ENCODE assay signal across 17 cellular contexts in the genomic region with DNA sequence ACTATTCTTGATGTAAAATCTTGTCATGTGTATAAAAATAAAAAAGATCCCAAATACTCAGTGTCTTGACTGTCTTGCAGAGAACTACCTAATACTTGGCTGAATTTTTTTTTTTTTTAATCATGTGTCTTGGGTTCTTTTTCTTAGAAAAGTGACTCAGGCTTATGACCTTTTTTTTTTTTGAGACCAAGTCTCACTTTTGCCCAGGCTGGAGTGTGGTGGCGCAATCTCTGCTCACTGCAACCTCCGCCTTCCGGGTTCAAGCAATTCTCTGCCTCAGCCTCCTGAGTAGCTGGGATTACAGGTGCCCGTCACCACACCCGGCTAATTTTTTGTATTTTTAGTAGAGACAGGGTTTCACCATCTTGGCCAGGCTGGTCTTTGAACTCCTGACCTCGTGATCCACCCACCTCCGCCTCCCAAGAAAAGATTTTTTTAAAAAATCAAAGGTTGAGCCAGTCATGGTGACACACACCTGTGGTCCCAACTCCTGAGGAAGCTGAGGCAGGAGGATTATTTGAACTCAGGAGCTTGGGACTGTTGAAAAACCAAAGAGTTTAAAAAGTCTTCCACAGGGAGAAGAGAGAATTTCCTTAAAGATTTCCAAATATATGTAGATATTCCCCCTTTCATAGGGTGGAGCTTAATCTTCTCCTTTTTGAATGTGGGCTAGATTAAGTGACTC. TPM values are rescaled to one million over a fixed set of nuclear protein-coding genes. Genes with fewer than 3 reads are reported as not detected.
DNase-seq lines count a peak whose midpoint lies in the region; ATAC-seq and TF ChIP-seq lines count a peak whose summit lies in the region.
"Had no signal": no experiment of that assay in that cellular context is flagged by ENCODE, and none has a peak within 500 bp of the region (broad histone marks: within the 10 kb centered on the region; RNA-seq: fewer than 3 reads in every experiment).

No MANE protein-coding gene starts in this region.

- CTCF ChIA-PET in activated CD8-positive, alpha-beta T cell treated with anti-CD3 and anti-CD28 coated beads for 36 hours (lab: Charles Lee) = interaction anchor here (0.7 to 1.9 kb wide), 3 partner anchors 8 to 160 kb away, joined by 3 to 6 read pairs (median 4); no protein-coding TSS in a partner anchor
- CTCF ChIA-PET in activated CD8-positive, alpha-beta T cell treated with anti-CD3 and anti-CD28 coated beads, Interleukin-2, amount 10 ng/mL, durations not matched to agents 7 days and 5 days (lab: Charles Lee) = interaction anchor here (1.5 to 1.6 kb wide), 2 partner anchors 8 to 9 kb away, joined by 4 to 6 read pairs; a partner anchor contains a TSS

- H3K27me3 ChIP-seq in GM23248 (replicated peaks; ENCODE audit: insufficient read depth) (no peaks in the 10 kb centered on the region), neural progenitor cell (no peaks in the 10 kb centered on the region)
- H3K27me3 ChIP-seq: brain microvascular endothelial cell had no signal

- TF ChIP-seq CTCF in activated CD8-positive, alpha-beta T cell treated with anti-CD3 and anti-CD28 coated beads for 36 hours (IDR thresholded peaks at IDR 0.05) = no peak
- TF ChIP-seq CTCF in neural progenitor cell (IDR thresholded peaks at IDR 0.05) = no peak

- POLR2A ChIA-PET in activated CD8-positive, alpha-beta T cell treated with anti-CD3 and anti-CD28 coated beads for 36 hours (lab: Charles Lee) = interaction anchor here (0.6 to 7.0 kb wide), 10 partner anchors 8 to 60 kb away, joined by 3 to 37 read pairs (median 4); partner anchors contain the start of genes HSP90B1 and TDG
- POLR2A ChIA-PET in activated CD8-positive, alpha-beta T cell treated with anti-CD3 and anti-CD28 coated beads, Interleukin-2, amount 10 ng/mL, durations not matched to agents 7 days and 5 days (lab: Charles Lee) = interaction anchor here (0.8 to 2.9 kb wide), 2 partner anchors 12 to 18 kb away, joined by 4 to 9 read pairs; partner anchors contain the start of gene TDG

- 0 out of 2 replicates have a peak overlapping the region, but pooled peaks have one; percentile 9 for H3K27ac ChIP-seq in GM23248
- peak overlapping the region; percentile 11 for H3K27ac ChIP-seq in neural progenitor cell
- H3K27ac ChIP-seq: brain microvascular endothelial cell had no signal

- H4K20me1 ChIP-seq in GM23248 (ENCODE audit: insufficient read depth) (no peaks in the 10 kb centered on the region), neural progenitor cell (ENCODE audit: low read depth) (peaks cover 10% of the 10 kb centered on the region)

- in situ Hi-C loops in GM23248 (cut with MboI) = no loop called here

- H3K9ac ChIP-seq in GM23248 = no peak overlapping the region
- H3K9ac ChIP-seq in neural progenitor cell = no peak overlapping the region

- H3K9me3 Mint-ChIP-seq in activated CD8-positive, alpha-beta T cell treated with anti-CD3 and anti-CD28 coated beads for 36 hours = no peaks in the 10 kb centered on the region
- H3K9me3 Mint-ChIP-seq in activated CD8-positive, alpha-beta T cell treated with anti-CD3 and anti-CD28 coated beads, Interleukin-2, amount 10 ng/mL, durations not matched to agents 7 days and 5 days (ENCODE audit: insufficient read depth) = no peaks in the 10 kb centered on the region
- H3K9me3 Mint-ChIP-seq in activated naive CD8-positive, alpha-beta T cell treated with anti-CD3 and anti-CD28 coated beads for 36 hours = no peaks in the 10 kb centered on the region
- no peaks in the 10 kb centered on the region for H3K9me3 Mint-ChIP-seq in neural progenitor cell
- H3K9me3 Mint-ChIP-seq: H9; T-helper 2 cell treated with Interferon-gamma antibody and Interleukin-4, amounts not matched to agents 5 μg/mL and 100 μg/mL, for 36 hours had no signal

- H3K4me2 ChIP-seq in GM23248 (ENCODE audit: unreplicated experiment) = no peak overlapping the region
- H3K4me2 ChIP-seq in neural progenitor cell = no peak overlapping the region

- H3K27me3 Mint-ChIP-seq in activated CD8-positive, alpha-beta T cell treated with anti-CD3 and anti-CD28 coated beads for 36 hours = no peaks in the 10 kb centered on the region
- no peaks in the 10 kb centered on the region for H3K27me3 Mint-ChIP-seq in activated CD8-positive, alpha-beta T cell treated with anti-CD3 and anti-CD28 coated beads, Interleukin-2, amount 10 ng/mL, durations not matched to agents 7 days and 5 days (ENCODE audit: low read depth)
- H3K27me3 Mint-ChIP-seq in activated naive CD8-positive, alpha-beta T cell treated with anti-CD3 and anti-CD28 coated beads for 36 hours = no peaks in the 10 kb centered on the region
- no peaks in the 10 kb centered on the region for H3K27me3 Mint-ChIP-seq in neural progenitor cell (ENCODE audit: insufficient read depth, low read depth)

- no peak overlapping the region for H3K4me3 Mint-ChIP-seq in activated CD8-positive, alpha-beta T cell treated with anti-CD3 and anti-CD28 coated beads for 36 hours
- no peak overlapping the region for H3K4me3 Mint-ChIP-seq in activated CD8-positive, alpha-beta T cell treated with anti-CD3 and anti-CD28 coated beads, Interleukin-2, amount 10 ng/mL, durations not matched to agents 7 days and 5 days
- no peak overlapping the region for H3K4me3 Mint-ChIP-seq in activated naive CD8-positive, alpha-beta T cell treated with anti-CD3 and anti-CD28 coated beads for 36 hours
- H3K4me3 Mint-ChIP-seq in neural progenitor cell = no peak overlapping the region
- H3K4me3 Mint-ChIP-seq: H9; T-helper 2 cell treated with Interferon-gamma antibody and Interleukin-4, amounts not matched to agents 5 μg/mL and 100 μg/mL, for 36 hours had no signal

- H3K36me3 Mint-ChIP-seq in activated CD8-positive, alpha-beta T cell treated with anti-CD3 and anti-CD28 coated beads for 36 hours (ENCODE audit: low read depth) = peaks cover 78% of the 10 kb centered on the region
- peaks cover 87% of the 10 kb centered on the region for H3K36me3 Mint-ChIP-seq in activated CD8-positive, alpha-beta T cell treated with anti-CD3 and anti-CD28 coated beads, Interleukin-2, amount 10 ng/mL, durations not matched to agents 7 days and 5 days (ENCODE audit: low read depth)
- peaks cover 56% of the 10 kb centered on the region for H3K36me3 Mint-ChIP-seq in activated naive CD8-positive, alpha-beta T cell treated with anti-CD3 and anti-CD28 coated beads for 36 hours
- peaks cover 47% of the 10 kb centered on the region for H3K36me3 Mint-ChIP-seq in neural progenitor cell

- intact Hi-C loops in activated CD8-positive, alpha-beta T cell treated with anti-CD3 and anti-CD28 coated beads for 36 hours (cut with micrococcal nuclease) = no loop called here

- H3K79me2 ChIP-seq in GM23248 (ENCODE audit: insufficient read depth) = peaks cover 35% of the 10 kb centered on the region; the same call in 1 of the 2 replicates
- H3K79me2 ChIP-seq in neural progenitor cell (ENCODE audit: low read depth) = peaks cover 27% of the 10 kb centered on the region

- peak overlapping the region; percentile 71 for H3K27ac Mint-ChIP-seq in activated CD8-positive, alpha-beta T cell treated with anti-CD3 and anti-CD28 coated beads for 36 hours
- no peak overlapping the region for H3K27ac Mint-ChIP-seq in activated CD8-positive, alpha-beta T cell treated with anti-CD3 and anti-CD28 coated beads, Interleukin-2, amount 10 ng/mL, durations not matched to agents 7 days and 5 days
- H3K27ac Mint-ChIP-seq in activated naive CD8-positive, alpha-beta T cell treated with anti-CD3 and anti-CD28 coated beads for 36 hours = peak overlapping the region; percentile 85
- no peak overlapping the region for H3K27ac Mint-ChIP-seq in neural progenitor cell
- H3K27ac Mint-ChIP-seq: T-helper 2 cell treated with Interferon-gamma antibody and Interleukin-4, amounts not matched to agents 5 μg/mL and 100 μg/mL, for 36 hours had no signal

- no peak overlapping the region for H3K4me3 ChIP-seq in GM23248
- H3K4me3 ChIP-seq in neural progenitor cell = no peak overlapping the region

- H3K9me3 ChIP-seq in GM23248 (ENCODE audit: low read depth) (no peaks in the 10 kb centered on the region), neural progenitor cell (ENCODE audit: low read depth) (no peaks in the 10 kb centered on the region)

- no peaks in the 10 kb centered on the region for H3K9me2 ChIP-seq in GM23248 (ENCODE audit: insufficient read depth)

- DNase-seq in activated CD8-positive, alpha-beta T cell treated with anti-CD3 and anti-CD28 coated beads for 36 hours = peak; percentile 48
- DNase-seq in activated CD8-positive, alpha-beta T cell treated with anti-CD3 and anti-CD28 coated beads, Interleukin-2, amount 10 ng/mL, durations not matched to agents 7 days and 5 days = no peak
- DNase-seq in GM23248 = peak; percentile 34
- no peak for DNase-seq in activated naive CD8-positive, alpha-beta T cell treated with anti-CD3 and anti-CD28 coated beads for 36 hours
- DNase-seq in neural progenitor cell (ENCODE audit: low spot score) = no peak
- no peak for DNase-seq in NOMO-1 (lab: John Stamatoyannopoulos, UW; ENCODE audit: unreplicated experiment in 2 of 2)
- DNase-seq in 8988T = no peak
- DNase-seq in NCI-H2196 (lab: John Stamatoyannopoulos, UW; ENCODE audit: unreplicated experiment) = no peak
- DNase-seq: activated CD4-positive, alpha-beta T cell treated with anti-CD3 and anti-CD28 coated beads, Interleukin-2, amount 50 U/mL, for 1 hour; activated effector memory CD4-positive, alpha-beta T cell treated with anti-CD3 and anti-CD28 coated beads, Interleukin-2, amount 50 U/mL, for 16 hours; brain microvascular endothelial cell; GF-D8; H9; head of caudate nucleus; islet precursor cell had no signal

- H3K36me3 ChIP-seq in GM23248 (ENCODE audit: low read depth) = peaks cover 87% of the 10 kb centered on the region
- H3K36me3 ChIP-seq in neural progenitor cell = peaks cover 12% of the 10 kb centered on the region

- 98% methylated on average over 7 of the region's 7 CpGs for WGBS in GM23248 (ENCODE audit: low coverage in 1 of 2, low lambda C conversion rate in 2 of 2, missing lambda C conversion rate in 2 of 2), 2 experiments

- H3K4me1 ChIP-seq in GM23248 (ENCODE audit: insufficient read depth) (no peaks in the 10 kb centered on the region), neural progenitor cell (no peaks in the 10 kb centered on the region)

- H3K4me1 Mint-ChIP-seq in activated CD8-positive, alpha-beta T cell treated with anti-CD3 and anti-CD28 coated beads for 36 hours (ENCODE audit: low read depth) = peaks cover 60% of the 10 kb centered on the region
- H3K4me1 Mint-ChIP-seq in activated CD8-positive, alpha-beta T cell treated with anti-CD3 and anti-CD28 coated beads, Interleukin-2, amount 10 ng/mL, durations not matched to agents 7 days and 5 days (ENCODE audit: low read depth) = peaks cover 41% of the 10 kb centered on the region
- peaks cover 51% of the 10 kb centered on the region for H3K4me1 Mint-ChIP-seq in activated naive CD8-positive, alpha-beta T cell treated with anti-CD3 and anti-CD28 coated beads for 36 hours
- H3K4me1 Mint-ChIP-seq in neural progenitor cell = no peaks in the 10 kb centered on the region
- H3K4me1 Mint-ChIP-seq: H9 had no signal

- peak; percentile 37 for ATAC-seq in activated CD8-positive, alpha-beta T cell treated with anti-CD3 and anti-CD28 coated beads for 36 hours
- ATAC-seq in activated CD8-positive, alpha-beta T cell treated with anti-CD3 and anti-CD28 coated beads, Interleukin-2, amount 10 ng/mL, durations not matched to agents 7 days and 5 days = no peak
- ATAC-seq: Right ventricle myocardium inferior had no signal

- no peak overlapping the region for H2AFZ ChIP-seq in GM23248
- H2AFZ ChIP-seq in neural progenitor cell (replicated peaks) = no peak overlapping the region

- H3F3A ChIP-seq in GM23248 (ENCODE audit: insufficient read depth) (peaks cover 93% of the 10 kb centered on the region), neural progenitor cell (ENCODE audit: low read depth) (peaks cover 69% of the 10 kb centered on the region)

RNA-seq across cellular contexts. Expression of gene TDG, which starts 17.7 kb away (rescaled TPM):
- 10 to 100 TPM; 37.4 to 37.5 TPM for total RNA-seq in activated CD8-positive, alpha-beta T cell treated with anti-CD3 and anti-CD28 coated beads for 36 hours
- 10 to 100 TPM; 33.5 to 37.7 TPM for total RNA-seq in activated CD8-positive, alpha-beta T cell treated with anti-CD3 and anti-CD28 coated beads, Interleukin-2, amount 10 ng/mL, durations not matched to agents 7 days and 5 days
- total RNA-seq in GM23248 (2014; rRNA removed; shearing (Covaris generic)) = 22.8 and 24.0 TPM in 2 replicates
- 25.5 and 28.5 TPM in 2 replicates for polyA plus RNA-seq in GM23248 (2016; fragmentation: Nextera tagmentation; extraction: Ambion mirVana)
- 10 to 100 TPM; 58.3 to 59.3 TPM for total RNA-seq in activated naive CD8-positive, alpha-beta T cell treated with anti-CD3 and anti-CD28 coated beads for 36 hours
- total RNA-seq in neural progenitor cell (ENCODE audit: low replicate concordance) = 60.2 and 88.1 TPM in 2 replicates

RNA-seq across cellular contexts. Expression of gene HSP90B1, which starts 17.8 kb away (rescaled TPM):
- 100 to 1,000 TPM; 412 to 418 TPM for total RNA-seq in activated CD8-positive, alpha-beta T cell treated with anti-CD3 and anti-CD28 coated beads for 36 hours
- total RNA-seq in activated CD8-positive, alpha-beta T cell treated with anti-CD3 and anti-CD28 coated beads, Interleukin-2, amount 10 ng/mL, durations not matched to agents 7 days and 5 days = 100 to 1,000 TPM; 336 to 343 TPM
- total RNA-seq in GM23248 (2014; rRNA removed; shearing (Covaris generic)) = 477 and 555 TPM in 2 replicates
- polyA plus RNA-seq in GM23248 (2016; fragmentation: Nextera tagmentation; extraction: Ambion mirVana) = 969 and 998 TPM in 2 replicates
- total RNA-seq in activated naive CD8-positive, alpha-beta T cell treated with anti-CD3 and anti-CD28 coated beads for 36 hours = 100 to 1,000 TPM; 540 to 565 TPM
- 384 and 588 TPM in 2 replicates for total RNA-seq in neural progenitor cell (ENCODE audit: low replicate concordance)

Comparison
In these comparisons a context has a peak if more than half of its experiments do, and no peak if none do; other contexts are left out.
1. DNase-seq: peak in activated CD8-positive, alpha-beta T cell treated with anti-CD3 and anti-CD28 coated beads for 36 hours (single experiment) and GM23248 (single experiment); none in activated CD8-positive, alpha-beta T cell treated with anti-CD3 and anti-CD28 coated beads, Interleukin-2, amount 10 ng/mL, durations not matched to agents 7 days and 5 days (single experiment), activated naive CD8-positive, alpha-beta T cell treated with anti-CD3 and anti-CD28 coated beads for 36 hours (single experiment), neural progenitor cell (single experiment), NOMO-1 (0 of 2), 8988T (single experiment) and NCI-H2196 (single experiment).
2. H3K27ac Mint-ChIP-seq: peak in activated CD8-positive, alpha-beta T cell treated with anti-CD3 and anti-CD28 coated beads for 36 hours (single experiment) and activated naive CD8-positive, alpha-beta T cell treated with anti-CD3 and anti-CD28 coated beads for 36 hours (single experiment); none in activated CD8-positive, alpha-beta T cell treated with anti-CD3 and anti-CD28 coated beads, Interleukin-2, amount 10 ng/mL, durations not matched to agents 7 days and 5 days (single experiment) and neural progenitor cell (single experiment).